ENCODE assay signal across 8 cellular contexts in genomic region chr4:158193171-158193749, GRCh38. TPM values are rescaled to one million over a fixed set of nuclear protein-coding genes. Genes with fewer than 3 reads are reported as not detected.
DNase-seq lines count a peak whose midpoint lies in the region; ATAC-seq and TF ChIP-seq lines count a peak whose summit lies in the region.

No MANE protein-coding gene starts in this region.

- H3K27ac ChIP-seq in SK-N-SH (ENCODE audit: low read depth in 2 of 2, low read length in 1 of 2): no peak overlapping the region
- no peak overlapping the region for H3K27ac ChIP-seq in foreskin keratinocyte
- H3K27ac ChIP-seq in gastrocnemius medialis: no peak overlapping the region

- no peaks in the 10 kb centered on the region for H3F3A ChIP-seq in SK-N-SH (replicated peaks; ENCODE audit: insufficient read depth)

- H3K4me1 ChIP-seq in SK-N-SH (ENCODE audit: control insufficient read depth in 1 of 2, insufficient read depth in 2 of 2, low read depth in 1 of 2, low read length in 1 of 2) (no peaks in the 10 kb centered on the region), foreskin keratinocyte (no peaks in the 10 kb centered on the region), gastrocnemius medialis (no peaks in the 10 kb centered on the region)

- TF ChIP-seq CTCF in SK-N-SH (IDR thresholded peaks at IDR 0.05) (peak; percentile 59), foreskin keratinocyte (conservative IDR thresholded peaks at IDR 0.05) (peak; percentile 70), gastrocnemius medialis (IDR thresholded peaks at IDR 0.05 in 4 of 5, conservative IDR thresholded peaks at IDR 0.05 in 1 of 5) (peak; percentile 20 to 52 (median 40))

- CTCF ChIA-PET in SK-N-SH (lab: Yijun Ruan, JAX): interaction anchor here (0.6 to 4.6 kb wide), 13 partner anchors 9 to 434 kb away, joined by 3 to 25 read pairs (median 4); no protein-coding TSS in a partner anchor

- in situ Hi-C loops in gastrocnemius medialis (cut with MboI; ENCODE audit: low sequenced_read_pairs in 4 of 4): loop anchor here in 1 of 4 donors (10.0 kb wide), 1 partner anchor 62 kb away; no protein-coding TSS in a partner anchor

- no peaks in the 10 kb centered on the region for H3K79me2 ChIP-seq in SK-N-SH (ENCODE audit: insufficient read depth)

- peak; percentile 54 for DNase-seq in NOMO-1 treated with DMSO at 0.1 percent for 48 hours (lab: John Stamatoyannopoulos, UW; ENCODE audit: unreplicated experiment)
- no peak for DNase-seq in NOMO-1 treated with dmso at 0.1 percent for 144 hours (lab: John Stamatoyannopoulos, UW; ENCODE audit: unreplicated experiment)
- peak; percentile 30 for DNase-seq in SK-N-SH
- DNase-seq in foreskin keratinocyte: no peak
- DNase-seq in gastrocnemius medialis: no peak
- DNase-seq in stimulated activated CD4-positive, alpha-beta T cell treated with anti-CD3 and anti-CD28 coated beads, Interleukin-2, amount 100 ng/mL, for 24 hours: no peak
- no peak for DNase-seq in SHP77 (lab: John Stamatoyannopoulos, UW)

- no peak overlapping the region for H3K4me3 ChIP-seq in SK-N-SH (ENCODE audit: low read depth in 2 of 2, low read length in 1 of 2)
- H3K4me3 ChIP-seq in gastrocnemius medialis: no peak overlapping the region

- peak; percentile 49 for TF ChIP-seq RAD21 in SK-N-SH (IDR thresholded peaks at IDR 0.05; ENCODE audit: low read length)

- H3K9me3 ChIP-seq in SK-N-SH (no peaks in the 10 kb centered on the region), gastrocnemius medialis (no peaks in the 10 kb centered on the region)

- H3K36me3 ChIP-seq in SK-N-SH (replicated peaks in 1 of 2; ENCODE audit: control insufficient read depth in 1 of 2, insufficient read depth in 2 of 2, low read length in 1 of 2) (no peaks in the 10 kb centered on the region), gastrocnemius medialis (peaks cover 0 to 4% of the 10 kb centered on the region in 2 donors)

- no peaks in the 10 kb centered on the region for H4K20me1 ChIP-seq in SK-N-SH (ENCODE audit: insufficient read depth)

- no peak overlapping the region for H3K4me2 ChIP-seq in SK-N-SH

- no peak for TF ChIP-seq POLR2A in gastrocnemius medialis (IDR thresholded peaks at IDR 0.05)

- no peak for TF ChIP-seq EP300 in SK-N-SH (IDR thresholded peaks at IDR 0.05; ENCODE audit: borderline replicate concordance in 1 of 2, low read depth in 1 of 2, low read length in 1 of 2)

- 52% methylated on average over 3 of the region's 3 CpGs for WGBS in SK-N-SH (ENCODE audit: low lambda C conversion rate)

- no peaks in the 10 kb centered on the region for H3K9me2 ChIP-seq in SK-N-SH

- ATAC-seq in HG03103 (IDR thresholded peaks at IDR 0.05; ENCODE audit: low read depth, unreplicated experiment): peak; percentile 66
- ATAC-seq in foreskin keratinocyte: peak; percentile 69
- ATAC-seq in gastrocnemius medialis: peak; percentile 50 to 80

- intact Hi-C loops in gastrocnemius medialis (cut with DNase I; ENCODE audit: low total_unique reads): loop anchor here (2.0 to 5.0 kb wide), 2 partner anchors 18 to 64 kb away; partner anchors contain the start of gene TMEM144

- H2AFZ ChIP-seq in SK-N-SH (ENCODE audit: low read depth): no peak overlapping the region

- POLR2A ChIA-PET in SK-N-SH (lab: Yijun Ruan, JAX): no interaction called here

- H3K27me3 ChIP-seq in SK-N-SH (ENCODE audit: insufficient read depth): no peaks in the 10 kb centered on the region
- H3K27me3 ChIP-seq in foreskin keratinocyte: peaks cover 8% of the 10 kb centered on the region
- H3K27me3 ChIP-seq in gastrocnemius medialis: no peaks in the 10 kb centered on the region

- H3K9ac ChIP-seq in SK-N-SH: no peak overlapping the region

TF ChIP-seq in SK-N-SH, 30 proteins besides CTCF, POLR2A, EP300 and RAD21:
- TF ChIP-seq POLR2AphosphoS5 (IDR thresholded peaks at IDR 0.05; ENCODE audit: low read depth, low read length): no peak
- TF ChIP-seq MAX (IDR thresholded peaks at IDR 0.05; ENCODE audit: low read depth): no peak
- TF ChIP-seq SMC3 (IDR thresholded peaks at IDR 0.05; ENCODE audit: low read depth, low read length): peak; percentile 28; the same call in 1 of the 2 replicates
- peak; percentile 54 for TF ChIP-seq PBX3 (IDR thresholded peaks at IDR 0.05)

RNA-seq across cellular contexts. Expression of gene TMEM144, which starts 17.0 kb away (rescaled TPM):
- polyA plus RNA-seq in SK-N-SH (2012; rRNA removed): not detected in 2 replicates
- not detected in 2 replicates for polyA plus RNA-seq in SK-N-SH (2012; cell fraction: cytosol; rRNA removed)
- polyA plus RNA-seq in SK-N-SH (2012; cell fraction: nucleus; rRNA removed): 0.12 TPM in 1 of 2 replicates, not detected in the other
- 2.6 and 3.1 TPM in 2 replicates for total RNA-seq in foreskin keratinocyte
- polyA plus RNA-seq in foreskin keratinocyte: 0.87 and 1.3 TPM in 2 replicates
- 1 to 10 TPM in 3 of 4 donors, under 1 TPM in 1; 0.51 to 2.9 (median 2.3) TPM for total RNA-seq in gastrocnemius medialis

RNA-seq across cellular contexts. Expression of gene GASK1B, which starts 20.4 kb away (rescaled TPM):
- polyA plus RNA-seq in SK-N-SH (2012; rRNA removed) (3.7 and 7.2 TPM in 2 replicates), foreskin keratinocyte (0.24 and 0.37 TPM in 2 replicates)
- 6.0 and 8.1 TPM in 2 replicates for polyA plus RNA-seq in SK-N-SH (2012; cell fraction: cytosol; rRNA removed)
- polyA plus RNA-seq in SK-N-SH (2012; cell fraction: nucleus; rRNA removed): 3.4 and 6.0 TPM in 2 replicates
- total RNA-seq in foreskin keratinocyte (0.99 and 1.5 TPM in 2 replicates), gastrocnemius medialis (1 to 10 TPM; 1.8 to 9.8 (median 7.9) TPM)

Comparison
In these comparisons a context has a peak if more than half of its experiments do, and no peak if none do; other contexts are left out.
1. DNase-seq: peak in NOMO-1 treated with DMSO at 0.1 percent for 48 hours (single experiment) and SK-N-SH (single experiment); none in NOMO-1 treated with dmso at 0.1 percent for 144 hours (single experiment), foreskin keratinocyte (0 of 2), gastrocnemius medialis (0 of 2), stimulated activated CD4-positive, alpha-beta T cell treated with anti-CD3 and anti-CD28 coated beads, Interleukin-2, amount 100 ng/mL, for 24 hours (0 of 2) and SHP77 (0 of 2).
2. Peak in every context shown above with its lines, with median percentiles within 50 percentile points of each other: ATAC-seq and CTCF ChIP-seq.